ENCODE assay signal across 8 cellular contexts in genomic region chr15:79923515-79924169, GRCh38. TPM values are rescaled to one million over a fixed set of nuclear protein-coding genes. Genes with fewer than 3 reads are reported as not detected.
A peak's percentile ranks its signal among the peaks of the same experiment; 100 is the strongest.
DNase-seq lines count a peak whose midpoint lies in the region; ATAC-seq and TF ChIP-seq lines count a peak whose summit lies in the region.

No MANE protein-coding gene starts in this region.

- dilution Hi-C loops in mammary epithelial cell (cut with HindIII; ENCODE audit: low sequenced_read_pairs): no loop called here

- H3K4me1 ChIP-seq in mammary epithelial cell (ENCODE audit: insufficient read depth, low read length) (no peaks in the 10 kb centered on the region), iPS-20b (ENCODE audit: insufficient read depth, low read length) (no peaks in the 10 kb centered on the region)

- in situ Hi-C loops in mammary epithelial cell (cut with MboI; ENCODE audit: low sequenced_read_pairs in 2 of 2): no loop called here

- no peaks in the 10 kb centered on the region for H4K20me1 ChIP-seq in mammary epithelial cell (ENCODE audit: insufficient read depth, low read length)

- DNase-seq in AG04450 (ENCODE audit: low read depth, low spot score) (peak; percentile 81), NCI-H2196 treated with DMSO at 0.1 percent for 48 hours (lab: John Stamatoyannopoulos, UW; ENCODE audit: unreplicated experiment) (peak; percentile 71), WERI-Rb-1 (peak; percentile 98), mammary epithelial cell (peak; percentile 97)

- peak overlapping the region; percentile 99 for H2AFZ ChIP-seq in mammary epithelial cell (ENCODE audit: low read depth, low read length)

- 0% methylated on average over 12 of the region's 68 CpGs for WGBS in mammary epithelial cell (ENCODE audit: low coverage, missing lambda C conversion rate)

- peak overlapping the region; percentile 88 for H3K4me3 ChIP-seq in AG04450 (ENCODE audit: low read depth, low read length)
- peak overlapping the region; percentile 85 for H3K4me3 ChIP-seq in WERI-Rb-1 (ENCODE audit: low read depth, low read length)
- H3K4me3 ChIP-seq in mammary epithelial cell (replicated peaks in 1 of 3; ENCODE audit: insufficient read depth in 1 of 3, low read depth in 2 of 3, low read length in 3 of 3): peak overlapping the region; percentile 92 to 99 (median 95)
- peak overlapping the region; percentile 95 for H3K4me3 ChIP-seq in iPS-20b (ENCODE audit: low read length)
- peak overlapping the region; percentile 70 to 97 (median 84) for H3K4me3 ChIP-seq in skin epidermis

- H3K36me3 ChIP-seq in WERI-Rb-1 (peaks cover 30% of the 10 kb centered on the region), mammary epithelial cell (ENCODE audit: insufficient read depth, low read length) (peaks cover 3% of the 10 kb centered on the region), iPS-20b (ENCODE audit: insufficient read depth, low read depth, low read length) (peaks cover 30% of the 10 kb centered on the region)

- intact Hi-C loops in mammary epithelial cell (cut with micrococcal nuclease): loop anchor here (1.0 to 2.0 kb wide), 4 partner anchors 26 to 249 kb away; partner anchors contain the start of genes BCL2A1 and MTHFS

- no peaks in the 10 kb centered on the region for H3K27me3 ChIP-seq in AG04450 (ENCODE audit: control insufficient read depth, insufficient read depth, low read length)
- no peaks in the 10 kb centered on the region for H3K27me3 ChIP-seq in WERI-Rb-1 (ENCODE audit: insufficient read depth, low read depth, severe bottlenecking)
- no peaks in the 10 kb centered on the region for H3K27me3 ChIP-seq in mammary epithelial cell (ENCODE audit: insufficient read depth, low read length)
- H3K27me3 ChIP-seq in iPS-20b (ENCODE audit: insufficient read depth, low read length): no peaks in the 10 kb centered on the region

- BruUV-seq in mammary epithelial cell (replicated peaks; lab: Mats Ljungman, UMichigan): no TSS peak

- H3K4me2 ChIP-seq in mammary epithelial cell (ENCODE audit: insufficient read depth, low read depth, low read length): peak overlapping the region; percentile 96

- H3K9ac ChIP-seq in mammary epithelial cell (ENCODE audit: insufficient read depth, low read length) (peak overlapping the region; percentile 69), iPS-20b (ENCODE audit: low read depth, low read length) (peak overlapping the region; percentile 96)

- TF ChIP-seq CTCF in AG04450 (IDR thresholded peaks at IDR 0.05; ENCODE audit: low read depth, low read length) (no peak), WERI-Rb-1 (IDR thresholded peaks at IDR 0.05; ENCODE audit: low read depth, low read length) (no peak), mammary epithelial cell (conservative IDR thresholded peaks at IDR 0.05 in 1 of 2, IDR thresholded peaks at IDR 0.05 in 1 of 2; ENCODE audit: extremely low read depth in 1 of 2, insufficient read depth in 1 of 2, low read depth in 1 of 2, low read length in 2 of 2) (no peak)

- H3K27ac ChIP-seq in AG04450 (ENCODE audit: low read depth, low read length): peak overlapping the region; percentile 90
- H3K27ac ChIP-seq in WERI-Rb-1: peak overlapping the region; percentile 91
- peak overlapping the region; percentile 78 for H3K27ac ChIP-seq in mammary epithelial cell (ENCODE audit: insufficient read depth, low read depth, low read length)
- peak overlapping the region; percentile 69 for H3K27ac ChIP-seq in iPS-20b (ENCODE audit: low read length)
- H3K27ac ChIP-seq in skin epidermis: peak overlapping the region; percentile 28 to 98 (median 93)

- ATAC-seq in GM18907 (IDR thresholded peaks at IDR 0.05; ENCODE audit: unreplicated experiment) (peak; percentile 97), HG03139 (IDR thresholded peaks at IDR 0.05; ENCODE audit: unreplicated experiment) (peak; percentile 98)

- CTCF ChIA-PET in AG04450 (lab: Charles Lee): interaction anchor here (1.6 to 3.4 kb wide), 4 partner anchors 25 to 70 kb away, joined by 3 to 26 read pairs (median 14); partner anchors contain the start of gene MTHFS
- CTCF ChIA-PET in mammary epithelial cell (lab: Charles Lee; ENCODE audit: low non-redundant PET): no interaction called here

- peaks cover 43% of the 10 kb centered on the region for H3K79me2 ChIP-seq in mammary epithelial cell (ENCODE audit: insufficient read depth, low read length)

- POLR2A ChIA-PET in AG04450 (lab: Yijun Ruan, JAX): interaction anchor here (0.6 to 1.7 kb wide), 16 partner anchors 9 to 237 kb away, joined by 3 to 6 read pairs (median 4); partner anchors contain the start of genes BCL2A1 and MTHFS

- peaks cover 42% of the 10 kb centered on the region for H3K9me3 ChIP-seq in AG04450 (ENCODE audit: control insufficient read depth, insufficient read depth, low read length)
- peaks cover 15% of the 10 kb centered on the region for H3K9me3 ChIP-seq in WERI-Rb-1 (ENCODE audit: severe bottlenecking)
- H3K9me3 ChIP-seq in mammary epithelial cell (replicated peaks; ENCODE audit: insufficient read depth, low read length): peaks cover 16% of the 10 kb centered on the region
- peaks cover 30% of the 10 kb centered on the region for H3K9me3 ChIP-seq in iPS-20b (ENCODE audit: insufficient read depth, low read depth, low read length)

RNA-seq across cellular contexts. Expression of gene MTHFS, which starts 26.8 kb away (rescaled TPM):
- 19.0 and 20.0 TPM in 2 replicates for polyA plus RNA-seq in AG04450 (2011; rRNA removed)
- polyA minus RNA-seq in AG04450 (2011; rRNA and poly(A)+ RNA removed): 4.5 and 4.7 TPM in 2 replicates
- 10 to 100 TPM; 21.7 to 32.8 TPM for total RNA-seq in mammary epithelial cell
- polyA plus RNA-seq in mammary epithelial cell: 39.0 TPM
- polyA minus RNA-seq in mammary epithelial cell: 2.7 TPM

RNA-seq across cellular contexts. Expression of gene BCL2A1, which starts 47.4 kb away (rescaled TPM):
- polyA plus RNA-seq in AG04450 (2011; rRNA removed): 2.7 and 2.9 TPM in 2 replicates
- 0.37 TPM in 1 of 2 replicates, not detected in the other for polyA minus RNA-seq in AG04450 (2011; rRNA and poly(A)+ RNA removed)
- under 1 TPM in 1 of 2 donors, not detected in 1; 0.78 TPM for total RNA-seq in mammary epithelial cell
- polyA plus RNA-seq in mammary epithelial cell: 0.06 TPM
- polyA minus RNA-seq in mammary epithelial cell: not detected

Comparison
In these comparisons a context has a peak if more than half of its experiments do, and no peak if none do; other contexts are left out.
1. Peak in every context shown above with its lines: DNase-seq, ATAC-seq, H3K4me3 ChIP-seq and H3K27ac ChIP-seq.